23 cellular contexts compared by ENCODE assay signal in the genomic region with DNA sequence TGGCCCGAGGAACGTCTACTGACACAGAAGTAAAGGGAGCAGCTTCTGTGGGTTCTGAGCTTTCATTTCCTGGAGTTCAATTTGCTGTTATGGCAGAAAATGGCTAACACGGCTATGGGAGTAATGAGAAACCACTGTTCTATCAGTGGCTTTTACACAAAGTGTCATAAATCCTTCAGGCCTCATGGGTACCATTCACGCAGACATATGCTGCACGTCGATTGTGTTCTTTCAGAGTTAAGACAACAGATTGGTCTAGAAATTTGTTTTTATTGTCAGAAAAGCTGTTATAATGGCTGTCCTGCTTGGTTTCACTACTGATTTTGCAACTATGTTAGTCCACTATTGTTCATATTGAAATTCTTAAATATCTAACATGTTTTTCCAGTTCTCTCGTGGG.
"Had no signal": no experiment of that assay in that cellular context is flagged by ENCODE, and none has a peak within 500 bp of the region (broad histone marks: within the 10 kb centered on the region; RNA-seq: fewer than 3 reads in every experiment).

No MANE protein-coding gene starts in this region.

- H2AFZ ChIP-seq: PC-9 had no signal

- H3K4me2 ChIP-seq: PC-9 had no signal

- H3K27ac ChIP-seq: ascending aorta, body of pancreas, PC-9 had no signal

- DNase-seq: activated CD4-positive, alpha-beta T cell treated with anti-CD3 and anti-CD28 coated beads for 48 hours; activated CD4-positive, alpha-beta T cell treated with anti-CD3 and anti-CD28 coated beads, Interleukin-2, amount 50 U/mL, for 4 hours; activated CD8-positive, alpha-beta memory T cell treated with anti-CD3 and anti-CD28 coated beads, Interleukin-2, amount 50 U/mL, for 48 hours; activated CD8-positive, alpha-beta T cell treated with anti-CD3 and anti-CD28 coated beads, Interleukin-2, amount 10 ng/mL, durations not matched to agents 7 days and 5 days; activated effector memory CD4-positive, alpha-beta T cell treated with Interleukin-2 at 50 U/mL for 16 hours; activated naive CD4-positive, alpha-beta T cell; activated naive CD8-positive, alpha-beta T cell treated with anti-CD3 and anti-CD28 coated beads, Interleukin-2, amount 50 U/mL, for 24 hours; activated T-cell treated with anti-CD3 and anti-CD28 coated beads, Interleukin-2, amount 50 U/mL, for 1 hour; amniotic stem cell; body of pancreas; Karpas-422; NCI-H1105 treated with DMSO at 0.1 percent for 48 hours; NCI-H146; NCI-H187 treated with DMSO at 0.1 percent for 48 hours; NCI-H2081 treated with DMSO at 0.1 percent for 48 hours; NCI-H345; NCI-H510A; NCI-H526 treated with DMSO at 0.1 percent for 48 hours; PC-9; SHP77 treated with DMSO at 0.1 percent for 48 hours had no signal

- ATAC-seq: activated CD4-positive, CD25-positive, alpha-beta regulatory T cell treated with anti-CD3 and anti-CD28 coated beads, Interleukin-2, amount 50 U/mL, for 24 hours; activated CD8-positive, alpha-beta T cell treated with anti-CD3 and anti-CD28 coated beads, Interleukin-2, amount 10 ng/mL, durations not matched to agents 7 days and 5 days; activated naive CD8-positive, alpha-beta T cell treated with anti-CD3 and anti-CD28 coated beads, Interleukin-2, amount 50 U/mL, for 24 hours; body of pancreas had no signal

- H3K4me1 ChIP-seq: ascending aorta had no signal

- H3K36me3 ChIP-seq: ascending aorta had no signal

- H3K9me3 ChIP-seq: ascending aorta, body of pancreas had no signal

- H3K4me3 ChIP-seq: ascending aorta, body of pancreas, PC-9 had no signal

- H3K27me3 ChIP-seq: ascending aorta, body of pancreas had no signal

- FAIRE-seq: bronchial epithelial cell had no signal
